Comparison of ENCODE assay signal across 2 cellular contexts in genomic region chr2:168961450-168962229, GRCh38.
TF ChIP-seq lines count a peak whose summit lies in the region.

No MANE protein-coding gene starts in this region.

TF ChIP-seq in IMR-90, 13 proteins besides CTCF, POLR2A, EP300 and RAD21:
- TF ChIP-seq FOS (IDR thresholded peaks at IDR 0.05; ENCODE audit: low read depth, low read length) (no peak), RFX5 (IDR thresholded peaks at IDR 0.05; ENCODE audit: low read depth, low read length) (no peak), USF2 (IDR thresholded peaks at IDR 0.05; ENCODE audit: low read depth, low read length) (no peak), RCOR1 (IDR thresholded peaks at IDR 0.05; ENCODE audit: insufficient replicate concordance, low read length) (no peak), SMC3 (IDR thresholded peaks at IDR 0.05; ENCODE audit: low read depth, low read length) (peak; percentile 38; the same call in 1 of the 2 replicates), CEBPB (IDR thresholded peaks at IDR 0.05; ENCODE audit: low read depth, low read length) (peak; percentile 92)
TF ChIP-seq in IMR-90: peak in this region for 2.

TF ChIP-seq in GM12878, 131 proteins besides CTCF, POLR2A, EP300 and RAD21:
- peak; percentile 6; the same call in 1 of the 2 replicates for TF ChIP-seq RUNX3 (IDR thresholded peaks at IDR 0.05; ENCODE audit: low read length)
- no peak for TF ChIP-seq ZZZ3 (IDR thresholded peaks at IDR 0.05; ENCODE audit: control insufficient read depth, insufficient read length, low read depth)
- TF ChIP-seq SMC3 (IDR thresholded peaks at IDR 0.05; ENCODE audit: borderline replicate concordance, low read length), result peak; percentile 66
